Comparison of ENCODE assay signal across 8 cellular contexts in genomic region chr10:17756557-17757208, GRCh38. TPM values are rescaled to one million over a fixed set of nuclear protein-coding genes. Genes with fewer than 3 reads are reported as not detected.
DNase-seq lines count a peak whose midpoint lies in the region; ATAC-seq, FAIRE-seq and TF ChIP-seq lines count a peak whose summit lies in the region.

No MANE protein-coding gene starts in this region.

- FAIRE-seq in bronchial epithelial cell (lab: Jason Lieb, UNC): no peak

- no peaks in the 10 kb centered on the region for H3K27me3 ChIP-seq in bronchial epithelial cell (ENCODE audit: control insufficient read depth, insufficient read depth, low read length)

- H3K27ac Mint-ChIP-seq in stimulated activated naive CD8-positive, alpha-beta T cell treated with anti-CD3 and anti-CD28 coated beads, Interleukin-15, amount 100 ng/mL, for 72 hours: no peak overlapping the region

- DNase-seq in A172 (ENCODE audit: low spot score): peak; percentile 14
- DNase-seq in GM19240 (ENCODE audit: insufficient read length, low spot score): peak; percentile 52
- peak; percentile 3 for DNase-seq in bronchial epithelial cell (ENCODE audit: low read depth)
- DNase-seq in stimulated activated naive CD8-positive, alpha-beta T cell treated with anti-CD3 and anti-CD28 coated beads, Interleukin-15, amount 100 ng/mL, for 72 hours: no peak
- no peak for DNase-seq in NCI-H82 (lab: John Stamatoyannopoulos, UW)
- no peak for DNase-seq in NCI-H1417 treated with DMSO at 0.1 percent for 48 hours (lab: John Stamatoyannopoulos, UW)
- no peak for DNase-seq in NCI-H187 treated with DMSO at 0.1 percent for 48 hours (lab: John Stamatoyannopoulos, UW)

- H3K4me3 ChIP-seq in bronchial epithelial cell (ENCODE audit: low read depth, low read length): no peak overlapping the region

- H3K4me1 Mint-ChIP-seq in stimulated activated naive CD8-positive, alpha-beta T cell treated with anti-CD3 and anti-CD28 coated beads, Interleukin-15, amount 100 ng/mL, for 72 hours: no peaks in the 10 kb centered on the region

- no peaks in the 10 kb centered on the region for H3K27me3 Mint-ChIP-seq in stimulated activated naive CD8-positive, alpha-beta T cell treated with anti-CD3 and anti-CD28 coated beads, Interleukin-15, amount 100 ng/mL, for 72 hours

- no peaks in the 10 kb centered on the region for H3K36me3 ChIP-seq in bronchial epithelial cell (ENCODE audit: control insufficient read depth, insufficient read depth, low read length)

- H3K4me3 Mint-ChIP-seq in stimulated activated naive CD8-positive, alpha-beta T cell treated with anti-CD3 and anti-CD28 coated beads, Interleukin-15, amount 100 ng/mL, for 72 hours: peak overlapping the region in 1 of 2 donors; percentile 32

- no peaks in the 10 kb centered on the region for H3K9me3 Mint-ChIP-seq in stimulated activated naive CD8-positive, alpha-beta T cell treated with anti-CD3 and anti-CD28 coated beads, Interleukin-15, amount 100 ng/mL, for 72 hours

- TF ChIP-seq CTCF in bronchial epithelial cell (IDR thresholded peaks at IDR 0.05; ENCODE audit: insufficient read depth, low read length, severe bottlenecking): no peak

- peak; percentile 97 for ATAC-seq in HG03175 (IDR thresholded peaks at IDR 0.05; ENCODE audit: unreplicated experiment)
- peak; percentile 83 for ATAC-seq in stimulated activated naive CD8-positive, alpha-beta T cell treated with anti-CD3 and anti-CD28 coated beads, Interleukin-15, amount 100 ng/mL, for 72 hours

RNA-seq across cellular contexts. Expression of gene TMEM236, which starts 4.7 kb away (rescaled TPM):
- 0.05 and 0.12 TPM in 2 replicates for total RNA-seq in A172 (2014; rRNA removed; shearing (Covaris generic))
- under 0.01 and 0.26 TPM in 2 replicates for total RNA-seq in bronchial epithelial cell

RNA-seq across cellular contexts. Expression of gene MRC1, which starts 52.5 kb away (rescaled TPM):
- total RNA-seq in A172 (2014; rRNA removed; shearing (Covaris generic)): not detected in 2 replicates
- total RNA-seq in bronchial epithelial cell: under 0.01 TPM in 2 replicates

Comparison
In these comparisons a context has a peak if more than half of its experiments do, and no peak if none do; other contexts are left out.
1. DNase-seq: peak in A172 (single experiment), GM19240 (single experiment) and bronchial epithelial cell (single experiment); none in stimulated activated naive CD8-positive, alpha-beta T cell treated with anti-CD3 and anti-CD28 coated beads, Interleukin-15, amount 100 ng/mL, for 72 hours (0 of 2), NCI-H82 (single experiment), NCI-H1417 treated with DMSO at 0.1 percent for 48 hours (single experiment) and NCI-H187 treated with DMSO at 0.1 percent for 48 hours (single experiment).